In genomic region chr16:2515180-2515803, GRCh38 we compare ENCODE assay signal across 6 cellular contexts. TPM values are rescaled to one million over a fixed set of nuclear protein-coding genes. Genes with fewer than 3 reads are reported as not detected.
DNase-seq lines count a peak whose midpoint lies in the region; ATAC-seq, FAIRE-seq and TF ChIP-seq lines count a peak whose summit lies in the region.

No MANE protein-coding gene starts in this region.

- H3K36me3 ChIP-seq in brain microvascular endothelial cell (replicated peaks) = peaks cover 9% of the 10 kb centered on the region

- no peaks in the 10 kb centered on the region for H3K36me3 Mint-ChIP-seq in neural crest cell (ENCODE audit: low read depth)

- in situ Hi-C loops in brain microvascular endothelial cell (cut with HindIII; ENCODE audit: low pct_ligation_motif_present, low sequenced_read_pairs) = no loop called here

- intact Hi-C loops in posterior vena cava (cut with DNase I) = no loop called here

- CTCF ChIA-PET in HEK293T (lab: Yijun Ruan, JAX) = interaction anchor here (0.6 kb wide), 3 partner anchors 9 to 58 kb away, joined by 3 to 6 read pairs (median 4); no protein-coding TSS in a partner anchor

- FAIRE-seq in GM19239 (lab: Jason Lieb, UNC) = no peak

- H3K27me3 ChIP-seq in brain microvascular endothelial cell (replicated peaks) = no peaks in the 10 kb centered on the region

- peaks cover 3% of the 10 kb centered on the region for H3K27me3 Mint-ChIP-seq in neural crest cell (ENCODE audit: low read depth)

- H3K27ac Mint-ChIP-seq in neural crest cell (ENCODE audit: unreplicated experiment) = peak overlapping the region; percentile 90

- POLR2A ChIA-PET in HEK293T (lab: Yijun Ruan, JAX) = interaction anchor here (0.6 to 2.3 kb wide), 5 partner anchors 14 to 56 kb away, joined by 3 to 6 read pairs (median 3); partner anchors contain the start of genes PDPK1 and TEDC2

- peak overlapping the region; percentile 88 for H3K4me3 ChIP-seq in brain microvascular endothelial cell (ENCODE audit: low read depth, low read length)

- peaks cover 58% of the 10 kb centered on the region for H3K4me1 Mint-ChIP-seq in neural crest cell

- DNase-seq in HEK293T (ENCODE audit: extremely low spot score) = no peak
- no peak for DNase-seq in brain microvascular endothelial cell
- no peak for DNase-seq in neural crest cell (ENCODE audit: low read depth, low spot score)
- no peak for DNase-seq in posterior vena cava (ENCODE audit: low spot score)
- DNase-seq in GM19239 (ENCODE audit: insufficient read length, low spot score) = no peak

- no peak overlapping the region for H3K27ac ChIP-seq in brain microvascular endothelial cell

- TF ChIP-seq CTCF in brain microvascular endothelial cell (IDR thresholded peaks at IDR 0.05; ENCODE audit: low read depth, low read length, missing control alignments) = no peak
- no peak for TF ChIP-seq CTCF in neural crest cell (conservative IDR thresholded peaks at IDR 0.05)

- H3K4me3 Mint-ChIP-seq in neural crest cell = peak overlapping the region; percentile 96

- ATAC-seq in GM21381 (IDR thresholded peaks at IDR 0.05; ENCODE audit: unreplicated experiment) = no peak

- H3K9me3 Mint-ChIP-seq in neural crest cell = no peaks in the 10 kb centered on the region

TF ChIP-seq in HEK293T, 16 proteins besides CTCF, POLR2A, EP300 and RAD21:
- TF ChIP-seq L3MBTL2 (conservative IDR thresholded peaks at IDR 0.05) = no peak
- no peak for TF ChIP-seq HDGF (IDR thresholded peaks at IDR 0.05; ENCODE audit: borderline replicate concordance)
- peak; percentile 75 for TF ChIP-seq PKNOX1 (IDR thresholded peaks at IDR 0.05)
- TF ChIP-seq FOXM1 (IDR thresholded peaks at IDR 0.05; ENCODE audit: borderline replicate concordance) = no peak

RNA-seq across cellular contexts. Expression of gene ATP6V0C, which starts 1.5 kb away (rescaled TPM):
- 154 and 159 TPM in 2 replicates for total RNA-seq in neural crest cell
- 100 to 1,000 TPM; 107 to 133 TPM for total RNA-seq in posterior vena cava

RNA-seq across cellular contexts. Expression of gene AMDHD2, which starts 4.9 kb away (rescaled TPM):
- 50.9 and 58.3 TPM in 2 replicates for total RNA-seq in neural crest cell
- total RNA-seq in posterior vena cava = 10 to 100 TPM; 25.5 to 34.3 TPM

RNA-seq across cellular contexts. Expression of gene CEMP1, which starts 15.9 kb away (rescaled TPM):
- total RNA-seq in neural crest cell = not detected in 2 replicates
- total RNA-seq in posterior vena cava = not detected

RNA-seq across cellular contexts. Expression of gene PDPK1, which starts 22.5 kb away (rescaled TPM):
- total RNA-seq in neural crest cell = 34.2 and 37.5 TPM in 2 replicates
- total RNA-seq in posterior vena cava = 10 to 100 TPM; 36.8 to 40.1 TPM

RNA-seq across cellular contexts. Expression of gene TBC1D24, which starts 40.4 kb away (rescaled TPM):
- 30.0 and 32.5 TPM in 2 replicates for total RNA-seq in neural crest cell
- 10 to 100 TPM; 11.4 to 13.3 TPM for total RNA-seq in posterior vena cava
